1 cellular context compared by ENCODE assay signal in the genomic region with DNA sequence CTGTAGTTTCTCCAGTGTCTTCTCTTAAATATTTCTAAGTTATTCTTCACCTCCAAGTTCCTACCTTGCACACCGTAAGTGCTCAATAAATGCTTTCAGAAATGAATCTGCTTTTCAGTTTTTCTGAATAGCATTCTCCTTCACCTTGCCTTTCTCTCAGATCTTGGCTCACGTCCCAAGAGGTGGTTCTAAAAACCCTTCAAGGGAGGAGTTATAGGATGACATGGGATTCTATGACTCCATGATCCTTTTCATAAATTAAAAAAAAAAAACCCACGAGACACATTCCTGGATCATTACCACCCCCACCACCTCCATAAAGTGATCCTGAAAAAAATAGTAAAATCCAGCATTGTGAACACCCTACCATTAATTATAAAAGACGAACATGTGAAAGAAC.
TF ChIP-seq lines count a peak whose summit lies in the region.

No MANE protein-coding gene starts in this region.

TF ChIP-seq in HEK293, 187 proteins besides CTCF, POLR2A, EP300 and RAD21 (continued from another document):
- TF ChIP-seq, protein P1, sequence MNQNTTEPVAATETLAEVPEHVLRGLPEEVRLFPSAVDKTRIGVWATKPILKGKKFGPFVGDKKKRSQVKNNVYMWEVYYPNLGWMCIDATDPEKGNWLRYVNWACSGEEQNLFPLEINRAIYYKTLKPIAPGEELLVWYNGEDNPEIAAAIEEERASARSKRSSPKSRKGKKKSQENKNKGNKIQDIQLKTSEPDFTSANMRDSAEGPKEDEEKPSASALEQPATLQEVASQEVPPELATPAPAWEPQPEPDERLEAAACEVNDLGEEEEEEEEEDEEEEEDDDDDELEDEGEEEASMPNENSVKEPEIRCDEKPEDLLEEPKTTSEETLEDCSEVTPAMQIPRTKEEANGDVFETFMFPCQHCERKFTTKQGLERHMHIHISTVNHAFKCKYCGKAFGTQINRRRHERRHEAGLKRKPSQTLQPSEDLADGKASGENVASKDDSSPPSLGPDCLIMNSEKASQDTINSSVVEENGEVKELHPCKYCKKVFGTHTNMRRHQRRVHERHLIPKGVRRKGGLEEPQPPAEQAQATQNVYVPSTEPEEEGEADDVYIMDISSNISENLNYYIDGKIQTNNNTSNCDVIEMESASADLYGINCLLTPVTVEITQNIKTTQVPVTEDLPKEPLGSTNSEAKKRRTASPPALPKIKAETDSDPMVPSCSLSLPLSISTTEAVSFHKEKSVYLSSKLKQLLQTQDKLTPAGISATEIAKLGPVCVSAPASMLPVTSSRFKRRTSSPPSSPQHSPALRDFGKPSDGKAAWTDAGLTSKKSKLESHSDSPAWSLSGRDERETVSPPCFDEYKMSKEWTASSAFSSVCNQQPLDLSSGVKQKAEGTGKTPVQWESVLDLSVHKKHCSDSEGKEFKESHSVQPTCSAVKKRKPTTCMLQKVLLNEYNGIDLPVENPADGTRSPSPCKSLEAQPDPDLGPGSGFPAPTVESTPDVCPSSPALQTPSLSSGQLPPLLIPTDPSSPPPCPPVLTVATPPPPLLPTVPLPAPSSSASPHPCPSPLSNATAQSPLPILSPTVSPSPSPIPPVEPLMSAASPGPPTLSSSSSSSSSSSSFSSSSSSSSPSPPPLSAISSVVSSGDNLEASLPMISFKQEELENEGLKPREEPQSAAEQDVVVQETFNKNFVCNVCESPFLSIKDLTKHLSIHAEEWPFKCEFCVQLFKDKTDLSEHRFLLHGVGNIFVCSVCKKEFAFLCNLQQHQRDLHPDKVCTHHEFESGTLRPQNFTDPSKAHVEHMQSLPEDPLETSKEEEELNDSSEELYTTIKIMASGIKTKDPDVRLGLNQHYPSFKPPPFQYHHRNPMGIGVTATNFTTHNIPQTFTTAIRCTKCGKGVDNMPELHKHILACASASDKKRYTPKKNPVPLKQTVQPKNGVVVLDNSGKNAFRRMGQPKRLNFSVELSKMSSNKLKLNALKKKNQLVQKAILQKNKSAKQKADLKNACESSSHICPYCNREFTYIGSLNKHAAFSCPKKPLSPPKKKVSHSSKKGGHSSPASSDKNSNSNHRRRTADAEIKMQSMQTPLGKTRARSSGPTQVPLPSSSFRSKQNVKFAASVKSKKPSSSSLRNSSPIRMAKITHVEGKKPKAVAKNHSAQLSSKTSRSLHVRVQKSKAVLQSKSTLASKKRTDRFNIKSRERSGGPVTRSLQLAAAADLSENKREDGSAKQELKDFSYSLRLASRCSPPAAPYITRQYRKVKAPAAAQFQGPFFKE (tag by site-specific recombination; IDR thresholded peaks at IDR 0.05; ENCODE audit: borderline replicate concordance) = no peak
TF ChIP-seq in HEK293: peak in this region for 2.
